26 cellular contexts compared by ENCODE assay signal in genomic region chr6:105372862-105373182, GRCh38. TPM values are rescaled to one million over a fixed set of nuclear protein-coding genes. Genes with fewer than 3 reads are reported as not detected.
DNase-seq lines count a peak whose midpoint lies in the region; ATAC-seq and TF ChIP-seq lines count a peak whose summit lies in the region.
"Had no signal": no experiment of that assay in that cellular context is flagged by ENCODE, and none has a peak within 500 bp of the region (broad histone marks: within the 10 kb centered on the region; RNA-seq: fewer than 3 reads in every experiment).

No MANE protein-coding gene starts in this region.

- DNase-seq in RWPE2 (ENCODE audit: low spot score): peak; percentile 96
- peak; percentile 78 for DNase-seq in ureter (ENCODE audit: low spot score)
- no peak for DNase-seq in islet precursor cell
- DNase-seq in NCI-H526 treated with DMSO at 0.1 percent for 48 hours (lab: John Stamatoyannopoulos, UW): no peak
- DNase-seq: activated gamma-delta T cell treated with Interleukin-2 at 50 U/mL for 16 hours; activated T-cell treated with anti-CD3 and anti-CD28 coated beads, Interleukin-2, amount 50 U/mL, for 1 hour; EL; heart left ventricle; IMR-90; NCI-H1105 treated with DMSO at 0.1 percent for 48 hours; NCI-H2081; NCI-H446; pancreas; stimulated activated CD4-positive, alpha-beta T cell treated with anti-CD3 and anti-CD28 coated beads, Interleukin-12 subunit alpha, Interleukin-12 subunit beta, amount 100 ng/mL, for 4 hours; stimulated activated CD4-positive, alpha-beta T cell treated with anti-CD3 and anti-CD28 coated beads, Interleukin-4, amount 100 ng/mL, for 24 hours; stimulated activated naive CD4-positive, alpha-beta T cell; T-helper 1 cell had no signal

- H3K4me1 ChIP-seq in RWPE2 (ENCODE audit: insufficient read depth, poor library complexity, severe bottlenecking) (peaks cover 27% of the 10 kb centered on the region), duodenal mucosa (ENCODE audit: control insufficient read depth in 1 of 2, insufficient read depth in 2 of 2, low read length in 2 of 2) (peaks cover 20 to 44% of the 10 kb centered on the region in 2 donors), mucosa of rectum (ENCODE audit: control insufficient read depth in 2 of 2, insufficient read depth in 2 of 2, low read length in 2 of 2) (peaks cover 7 to 32% of the 10 kb centered on the region in 2 donors)
- H3K4me1 ChIP-seq: pancreas, right atrium auricular region had no signal

- peak; percentile 89 for ATAC-seq in RWPE2 (ENCODE audit: low read depth)
- no peak for ATAC-seq in GM18517 (IDR thresholded peaks at IDR 0.05; ENCODE audit: unreplicated experiment)
- ATAC-seq: HCT116, left lobe of liver, Panc1 had no signal

- H3K27me3 ChIP-seq in RWPE2 (ENCODE audit: insufficient read depth, poor library complexity, severe bottlenecking) (no peaks in the 10 kb centered on the region), duodenal mucosa (ENCODE audit: control insufficient read depth in 1 of 2, insufficient read depth in 2 of 2, low read length in 2 of 2) (no peaks in the 10 kb centered on the region), mucosa of rectum (ENCODE audit: control insufficient read depth in 2 of 2, insufficient read depth in 2 of 2, low read length in 2 of 2) (no peaks in the 10 kb centered on the region)
- H3K27me3 ChIP-seq: heart left ventricle, pancreas, right atrium auricular region, SJSA1 had no signal

- H3K36me3 ChIP-seq in RWPE2 (ENCODE audit: low read depth) (peaks cover 68% of the 10 kb centered on the region), duodenal mucosa (ENCODE audit: control insufficient read depth in 1 of 2, insufficient read depth in 2 of 2, low read length in 2 of 2) (peaks cover 12 to 35% of the 10 kb centered on the region in 2 donors), mucosa of rectum (ENCODE audit: control insufficient read depth in 2 of 2, insufficient read depth in 2 of 2, low read length in 2 of 2) (peaks cover 30 to 32% of the 10 kb centered on the region in 2 donors)

- H3K9me3 ChIP-seq in RWPE2 (ENCODE audit: severe bottlenecking): no peaks in the 10 kb centered on the region
- H3K9me3 ChIP-seq in duodenal mucosa (ENCODE audit: control insufficient read depth in 1 of 2, low read length in 2 of 2): no peaks in the 10 kb centered on the region
- no peaks in the 10 kb centered on the region for H3K9me3 ChIP-seq in mucosa of rectum (ENCODE audit: control insufficient read depth in 2 of 2, low read length in 2 of 2)
- H3K9me3 ChIP-seq: SJSA1 had no signal

- H3K9ac ChIP-seq in duodenal mucosa (ENCODE audit: low read depth in 1 of 2, low read length in 2 of 2) (peak overlapping the region; percentile 16 to 20), mucosa of rectum (ENCODE audit: low read depth in 1 of 2, low read length in 2 of 2) (peak overlapping the region in 1 of 2 donors; percentile 18)

- no peak overlapping the region for H3K4me3 ChIP-seq in RWPE2 (ENCODE audit: severe bottlenecking)
- H3K4me3 ChIP-seq in duodenal mucosa (ENCODE audit: low read depth in 1 of 2, low read length in 2 of 2): no peak overlapping the region
- H3K4me3 ChIP-seq in mucosa of rectum (ENCODE audit: low read length in 2 of 2): no peak overlapping the region
- H3K4me3 ChIP-seq: heart left ventricle, pancreas, right atrium auricular region, SJSA1 had no signal

- TF ChIP-seq CTCF in RWPE2 (IDR thresholded peaks at IDR 0.05; ENCODE audit: poor library complexity, severe bottlenecking): no peak

- peak overlapping the region; percentile 100 for H3K27ac ChIP-seq in RWPE2 (ENCODE audit: poor library complexity, severe bottlenecking)
- H3K27ac ChIP-seq in duodenal mucosa (ENCODE audit: low read depth, low read length): peak overlapping the region; percentile 82
- H3K27ac ChIP-seq in mucosa of rectum (ENCODE audit: low read depth in 2 of 2, low read length in 2 of 2): peak overlapping the region; percentile 65 to 83
- H3K27ac ChIP-seq: heart left ventricle, HL-60, pancreas, right atrium auricular region had no signal

RNA-seq across cellular contexts. Expression of gene PREP, which starts 30.1 kb away (rescaled TPM):
- total RNA-seq in ureter: 37.9 TPM

Comparison
In these comparisons a context has a peak if more than half of its experiments do, and no peak if none do; other contexts are left out.
1. DNase-seq: peak in RWPE2 (single experiment) and ureter (single experiment); none in islet precursor cell (single experiment) and NCI-H526 treated with DMSO at 0.1 percent for 48 hours (single experiment).
2. Peak in every context shown above with its lines, with median percentiles within 50 percentile points of each other: H3K27ac ChIP-seq.